9 cellular contexts compared by ENCODE assay signal in genomic region chr22:30245181-30245984, GRCh38. TPM values are rescaled to one million over a fixed set of nuclear protein-coding genes. Genes with fewer than 3 reads are reported as not detected.
DNase-seq lines count a peak whose midpoint lies in the region; ATAC-seq and TF ChIP-seq lines count a peak whose summit lies in the region.
"Had no signal": no experiment of that assay in that cellular context is flagged by ENCODE, and none has a peak within 500 bp of the region (broad histone marks: within the 10 kb centered on the region; RNA-seq: fewer than 3 reads in every experiment).

No MANE protein-coding gene starts in this region.

- H3K27ac Mint-ChIP-seq in T-helper 1 cell treated with Interleukin-12 subunit alpha and Interleukin-12 subunit beta and Interleukin-4 antibody, amounts not matched to agents 30 μg/mL and 1 μg/mL, for 36 hours: peak overlapping the region; percentile 96
- peak overlapping the region; percentile 97 for H3K27ac Mint-ChIP-seq in activated naive CD8-positive, alpha-beta T cell
- H3K27ac Mint-ChIP-seq: IgD-negative memory B cell had no signal

- peak overlapping the region; percentile 26 to 56 for H3K4me3 ChIP-seq in testis

- 41 to 57% methylated on average over 13 to 15 of the region's 15 CpGs for WGBS in testis, 2 donors

- H3K27me3 ChIP-seq in testis: no peaks in the 10 kb centered on the region

- ATAC-seq in left colon (peak; percentile 54), HG03159 (IDR thresholded peaks at IDR 0.05; ENCODE audit: unreplicated experiment) (no peak), GM19324 (IDR thresholded peaks at IDR 0.05; ENCODE audit: low FRiP score, unreplicated experiment) (no peak)

- H3K27me3 Mint-ChIP-seq in T-helper 1 cell treated with Interleukin-12 subunit alpha and Interleukin-12 subunit beta and Interleukin-4 antibody, amounts not matched to agents 30 μg/mL and 1 μg/mL, for 36 hours (ENCODE audit: low read depth): no peaks in the 10 kb centered on the region
- H3K27me3 Mint-ChIP-seq in activated naive CD8-positive, alpha-beta T cell: no peaks in the 10 kb centered on the region

- no peak for TF ChIP-seq CTCF in testis (IDR thresholded peaks at IDR 0.05)

- no peak overlapping the region for H3K27ac ChIP-seq in testis

- no peaks in the 10 kb centered on the region for H3K9me3 Mint-ChIP-seq in T-helper 1 cell treated with Interleukin-12 subunit alpha and Interleukin-12 subunit beta and Interleukin-4 antibody, amounts not matched to agents 30 μg/mL and 1 μg/mL, for 36 hours
- no peaks in the 10 kb centered on the region for H3K9me3 Mint-ChIP-seq in activated naive CD8-positive, alpha-beta T cell (ENCODE audit: low read depth)
- H3K9me3 Mint-ChIP-seq: IgD-negative memory B cell had no signal

- peaks cover 11% of the 10 kb centered on the region for H3K4me1 ChIP-seq in testis

- DNase-seq in T-helper 1 cell (no peak), left colon (peak; percentile 72 to 77), testis (no peak), putamen (ENCODE audit: low spot score) (no peak)

- peaks cover 33% of the 10 kb centered on the region for H3K36me3 Mint-ChIP-seq in T-helper 1 cell treated with Interleukin-12 subunit alpha and Interleukin-12 subunit beta and Interleukin-4 antibody, amounts not matched to agents 30 μg/mL and 1 μg/mL, for 36 hours (ENCODE audit: low read depth)
- H3K36me3 Mint-ChIP-seq in activated naive CD8-positive, alpha-beta T cell: peaks cover 9% of the 10 kb centered on the region
- H3K36me3 Mint-ChIP-seq: IgD-negative memory B cell had no signal

- H3K4me1 Mint-ChIP-seq in T-helper 1 cell treated with Interleukin-12 subunit alpha and Interleukin-12 subunit beta and Interleukin-4 antibody, amounts not matched to agents 30 μg/mL and 1 μg/mL, for 36 hours (ENCODE audit: low read depth): peaks cover 64% of the 10 kb centered on the region
- peaks cover 35% of the 10 kb centered on the region for H3K4me1 Mint-ChIP-seq in activated naive CD8-positive, alpha-beta T cell (ENCODE audit: low read depth)

- H3K9me3 ChIP-seq in testis: no peaks in the 10 kb centered on the region

- peak overlapping the region; percentile 97 for H3K4me3 Mint-ChIP-seq in T-helper 1 cell treated with Interleukin-12 subunit alpha and Interleukin-12 subunit beta and Interleukin-4 antibody, amounts not matched to agents 30 μg/mL and 1 μg/mL, for 36 hours
- H3K4me3 Mint-ChIP-seq in activated naive CD8-positive, alpha-beta T cell: peak overlapping the region; percentile 97

- TF ChIP-seq POLR2A in testis (IDR thresholded peaks at IDR 0.05): no peak

- intact Hi-C loops in left colon (cut with DNase I, micrococcal nuclease): no loop called here
- intact Hi-C loops in testis (cut with DNase I; ENCODE audit: low total_unique reads): no loop called here

- no peaks in the 10 kb centered on the region for H3K36me3 ChIP-seq in testis (ENCODE audit: low read depth, missing control alignments)

RNA-seq across cellular contexts. Expression of gene LIF, which starts 1.2 kb away (rescaled TPM):
- total RNA-seq in left colon (10 to 100 TPM in 1 of 2 donors, 1 to 10 TPM in 1; 8.2 to 11.7 TPM), testis (1 to 10 TPM in 1 of 2 donors, under 1 TPM in 1; 0.08 to 1.4 TPM)
- polyA plus RNA-seq in testis (ENCODE audit: insufficient read depth, low read depth, low replicate concordance): 1.4 TPM
- polyA plus RNA-seq: IgD-negative memory B cell had no signal

RNA-seq across cellular contexts. Expression of gene OSM, which starts 21.3 kb away (rescaled TPM):
- total RNA-seq in left colon (under 1 TPM in 1 of 2 donors, not detected in 1; 0.20 TPM), testis (1 to 10 TPM in 1 of 2 donors, not detected in 1; 1.6 TPM)
- polyA plus RNA-seq in testis (ENCODE audit: insufficient read depth, low read depth, low replicate concordance): 0.69 TPM

RNA-seq across cellular contexts. Expression of gene CASTOR1, which starts 43.9 kb away (rescaled TPM):
- total RNA-seq in left colon: 1 to 10 TPM; 3.7 to 4.2 TPM
- 10 to 100 TPM; 36.7 to 71.4 TPM for total RNA-seq in testis
- polyA plus RNA-seq in testis (ENCODE audit: insufficient read depth, low read depth, low replicate concordance): 32.8 TPM

Comparison
In these comparisons a context has a peak if more than half of its experiments do, and no peak if none do; other contexts are left out.
1. DNase-seq: peak in left colon (2 of 2); none in T-helper 1 cell (0 of 5), testis (single experiment) and putamen (single experiment).
2. RNA of gene CASTOR1, which starts 43.9 kb away (total RNA-seq): 36.7 to 71.4 TPM in testis; 3.7 to 4.2 TPM in left colon; every median in the first group is over 4 times any median in the second.